14 cellular contexts compared by ENCODE assay signal in the genomic region with DNA sequence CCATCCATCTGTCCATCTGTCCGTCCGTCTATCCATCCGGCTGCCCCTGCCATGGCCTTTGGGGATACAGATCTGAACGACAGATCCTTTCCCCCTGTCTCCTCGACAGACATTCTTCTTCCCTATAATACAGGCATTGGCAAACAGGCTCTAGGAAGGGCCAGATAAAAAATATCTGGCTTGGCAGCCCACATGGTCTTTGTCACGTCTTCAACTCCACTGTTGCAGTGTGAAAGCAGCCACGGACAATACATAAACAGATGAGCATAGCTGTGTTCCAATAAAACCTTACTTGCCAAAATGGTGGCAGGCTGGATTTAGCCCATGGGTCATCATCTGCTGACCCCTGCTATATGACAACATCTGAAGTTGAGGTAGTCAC.
DNase-seq lines count a peak whose midpoint lies in the region; ATAC-seq, FAIRE-seq and TF ChIP-seq lines count a peak whose summit lies in the region.
"Had no signal": no experiment of that assay in that cellular context is flagged by ENCODE, and none has a peak within 500 bp of the region (broad histone marks: within the 10 kb centered on the region; RNA-seq: fewer than 3 reads in every experiment).

No MANE protein-coding gene starts in this region.

- no peaks in the 10 kb centered on the region for H3K27me3 ChIP-seq in upper lobe of left lung
- H3K27me3 ChIP-seq: thyroid gland had no signal

- H3K36me3 Mint-ChIP-seq in activated CD4-positive, alpha-beta T cell treated with anti-CD3 and anti-CD28 coated beads, Interleukin-2, amount 10 ng/mL, durations not matched to agents 24 days and 14 days (ENCODE audit: low read depth) = peaks cover 2% of the 10 kb centered on the region
- H3K36me3 Mint-ChIP-seq in nephron (ENCODE audit: low read depth) = no peaks in the 10 kb centered on the region
- H3K36me3 Mint-ChIP-seq: IgD-negative memory B cell had no signal

- peaks cover 7 to 27% (median 17%) of the 10 kb centered on the region in 4 donors for H3K4me1 ChIP-seq in upper lobe of left lung

- H3K9me3 ChIP-seq in upper lobe of left lung = no peaks in the 10 kb centered on the region
- H3K9me3 ChIP-seq: thyroid gland had no signal

- H3K4me1 Mint-ChIP-seq in activated CD4-positive, alpha-beta T cell treated with anti-CD3 and anti-CD28 coated beads, Interleukin-2, amount 10 ng/mL, durations not matched to agents 24 days and 14 days = peaks cover 11% of the 10 kb centered on the region
- H3K4me1 Mint-ChIP-seq in nephron = peaks cover 28% of the 10 kb centered on the region

- ATAC-seq in upper lobe of left lung (ENCODE audit: low FRiP score in 2 of 2) = peak in 1 of 2 donors; percentile 20
- ATAC-seq: activated T-helper 17 cell treated with anti-CD3 and anti-CD28 coated beads, Interleukin-2, amount 50 U/mL, for 72 hours had no signal

- no peak for FAIRE-seq in D721Med (lab: Jason Lieb, UNC)
- FAIRE-seq: A204.1 had no signal

- peak overlapping the region in 3 of 4 donors; percentile 51 to 55 (median 54) for H3K27ac ChIP-seq in upper lobe of left lung

- H3K9me3 Mint-ChIP-seq in activated CD4-positive, alpha-beta T cell treated with anti-CD3 and anti-CD28 coated beads, Interleukin-2, amount 10 ng/mL, durations not matched to agents 24 days and 14 days = peaks cover 18% of the 10 kb centered on the region
- H3K9me3 Mint-ChIP-seq in nephron = no peaks in the 10 kb centered on the region

- DNase-seq in activated CD4-positive, alpha-beta T cell treated with anti-CD3 and anti-CD28 coated beads, Interleukin-2, amount 10 ng/mL, durations not matched to agents 24 days and 14 days = no peak
- DNase-seq in activated CD4-positive, alpha-beta T cell treated with anti-CD3 and anti-CD28 coated beads for 1 hour = no peak
- DNase-seq in fibroblast of pulmonary artery (ENCODE audit: low read depth) = no peak
- DNase-seq in upper lobe of left lung = no peak
- no peak for DNase-seq in D721Med (ENCODE audit: insufficient read length, low spot score)
- DNase-seq in activated T-cell treated with anti-CD3 and anti-CD28 coated beads, Interleukin-2, amount 50 U/mL, for 48 hours = no peak
- no peak for DNase-seq in dedifferentiated amniotic fluid mesenchymal stem cell (ENCODE audit: extremely low spot score)
- DNase-seq: activated CD4-positive, alpha-beta T cell treated with anti-CD3 and anti-CD28 coated beads, Interleukin-2, amount 50 U/mL, for 4 hours; thyroid gland had no signal

- H3K27me3 Mint-ChIP-seq in activated CD4-positive, alpha-beta T cell treated with anti-CD3 and anti-CD28 coated beads, Interleukin-2, amount 10 ng/mL, durations not matched to agents 24 days and 14 days = no peaks in the 10 kb centered on the region
- peaks cover 15% of the 10 kb centered on the region for H3K27me3 Mint-ChIP-seq in nephron (ENCODE audit: low read depth)

- no peak for TF ChIP-seq EP300 in upper lobe of left lung (IDR thresholded peaks at IDR 0.05)

- TF ChIP-seq POLR2A in upper lobe of left lung (IDR thresholded peaks at IDR 0.05) = no peak

- TF ChIP-seq CTCF in fibroblast of pulmonary artery (IDR thresholded peaks at IDR 0.05; ENCODE audit: low read length, missing control alignments) = no peak
- TF ChIP-seq CTCF in nephron (IDR thresholded peaks at IDR 0.05; ENCODE audit: unreplicated experiment in 3 of 3) = no peak
- no peak for TF ChIP-seq CTCF in upper lobe of left lung (IDR thresholded peaks at IDR 0.05)
- no peak for TF ChIP-seq CTCF in D721Med (IDR thresholded peaks at IDR 0.05; ENCODE audit: insufficient read depth, missing control alignments)

- no peak overlapping the region for H3K27ac Mint-ChIP-seq in activated CD4-positive, alpha-beta T cell treated with anti-CD3 and anti-CD28 coated beads, Interleukin-2, amount 10 ng/mL, durations not matched to agents 24 days and 14 days
- peak overlapping the region; percentile 67 to 80 (median 77) for H3K27ac Mint-ChIP-seq in nephron
- H3K27ac Mint-ChIP-seq: activated T-helper 17 cell treated with anti-CD3 and anti-CD28 coated beads, Interleukin-2, amount 50 U/mL, for 72 hours; IgD-negative memory B cell; T-helper 1 cell treated with Interleukin-12 subunit alpha and Interleukin-12 subunit beta and Interleukin-4 antibody, amounts not matched to agents 30 μg/mL and 1 μg/mL, for 36 hours had no signal

- intact Hi-C loops in activated CD4-positive, alpha-beta T cell treated with anti-CD3 and anti-CD28 coated beads, Interleukin-2, amount 10 ng/mL, durations not matched to agents 24 days and 14 days (cut with micrococcal nuclease) = no loop called here

- H3K36me3 ChIP-seq in upper lobe of left lung = no peaks in the 10 kb centered on the region
- H3K36me3 ChIP-seq: thyroid gland had no signal

- WGBS in upper lobe of left lung, 2 donors = 44 to 54% methylated on average over 7 of the region's 7 CpGs

- peak overlapping the region; percentile 36 for H3K4me3 Mint-ChIP-seq in activated CD4-positive, alpha-beta T cell treated with anti-CD3 and anti-CD28 coated beads, Interleukin-2, amount 10 ng/mL, durations not matched to agents 24 days and 14 days
- H3K4me3 Mint-ChIP-seq in nephron = peak overlapping the region; percentile 35 to 74 (median 69)
- H3K4me3 Mint-ChIP-seq: activated T-helper 17 cell treated with anti-CD3 and anti-CD28 coated beads, Interleukin-2, amount 50 U/mL, for 72 hours; T-helper 1 cell treated with Interleukin-12 subunit alpha and Interleukin-12 subunit beta and Interleukin-4 antibody, amounts not matched to agents 30 μg/mL and 1 μg/mL, for 36 hours had no signal

- H3K4me3 ChIP-seq in fibroblast of pulmonary artery (replicated peaks; ENCODE audit: low read depth, low read length) (peak overlapping the region; percentile 56), upper lobe of left lung (peak overlapping the region in 3 of 4 donors; percentile 24 to 38 (median 33))
